17 cellular contexts compared by ENCODE assay signal in genomic region chr6:82893889-82894652, GRCh38.
"Had no signal": no experiment of that assay in that cellular context is flagged by ENCODE, and none has a peak within 500 bp of the region (broad histone marks: within the 10 kb centered on the region; RNA-seq: fewer than 3 reads in every experiment).

No MANE protein-coding gene starts in this region.

- H3K4me3 ChIP-seq: colonic mucosa, esophagus muscularis mucosa, left ventricle myocardium inferior, tibial artery had no signal

- H3K9me3 ChIP-seq: colonic mucosa, esophagus muscularis mucosa, left ventricle myocardium inferior, tibial artery had no signal

- H3K36me3 ChIP-seq: colonic mucosa, esophagus muscularis mucosa had no signal

- ATAC-seq: natural killer cell; stimulated activated naive B cell treated with anti-CD40 and anti-IgM and Interleukin-4, amounts not matched to agents 10 μg/mL and 1 μg/mL and 100 μg/mL, for 72 hours had no signal

- H3K27me3 ChIP-seq: colonic mucosa, esophagus muscularis mucosa, tibial artery had no signal

- H3K4me1 ChIP-seq: colonic mucosa, esophagus muscularis mucosa, left ventricle myocardium inferior, tibial artery had no signal

- H3K27ac ChIP-seq: colonic mucosa, esophagus muscularis mucosa, left ventricle myocardium inferior, tibial artery had no signal

- DNase-seq: activated B cell treated with CpG ODN at 0.5 μM for 24 hours; activated CD4-positive, alpha-beta T cell treated with anti-CD3 and anti-CD28 coated beads, Interleukin-2, amount 10 ng/mL, durations not matched to agents 7 days and 5 days; activated CD8-positive, alpha-beta memory T cell treated with anti-CD3 and anti-CD28 coated beads for 24 hours; activated gamma-delta T cell treated with Interleukin-2 at 50 U/mL for 16 hours; amniotic stem cell; central memory CD4-positive, alpha-beta T cell; colonic mucosa; left ventricle myocardium inferior; mesenchymal stem cell; natural killer cell; nucleus accumbens; posterior cingulate gyrus; stimulated activated CD4-positive, alpha-beta T cell treated with anti-CD3 and anti-CD28 coated beads, Interleukin-15, amount 100 ng/mL, for 24 hours; stimulated activated CD4-positive, alpha-beta T cell treated with anti-CD3 and anti-CD28 coated beads, Interleukin-4, amount 100 ng/mL, for 1 hour; stimulated activated naive B cell treated with anti-CD40 and anti-IgM and Interleukin-4, amounts not matched to agents 10 μg/mL and 1 μg/mL and 100 μg/mL, for 72 hours; tibial artery had no signal
